In genomic region chr4:155974476-155974749, GRCh38 we compare ENCODE assay signal across 12 cellular contexts. TPM values are rescaled to one million over a fixed set of nuclear protein-coding genes. Genes with fewer than 3 reads are reported as not detected.
DNase-seq lines count a peak whose midpoint lies in the region; ATAC-seq and TF ChIP-seq lines count a peak whose summit lies in the region.
"Had no signal": no experiment of that assay in that cellular context is flagged by ENCODE, and none has a peak within 500 bp of the region (broad histone marks: within the 10 kb centered on the region; RNA-seq: fewer than 3 reads in every experiment).

No MANE protein-coding gene starts in this region.

- no peaks in the 10 kb centered on the region for H3K79me2 ChIP-seq in neural cell (replicated peaks; ENCODE audit: insufficient read depth, low read length)

- H4K20me1 ChIP-seq in neural cell (ENCODE audit: insufficient read depth) = no peaks in the 10 kb centered on the region

- TF ChIP-seq EP300 in neural cell (conservative IDR thresholded peaks at IDR 0.05; ENCODE audit: poor library complexity, severe bottlenecking) = no peak

- TF ChIP-seq CTCF in neural cell (IDR thresholded peaks at IDR 0.05; ENCODE audit: poor library complexity, severe bottlenecking) = no peak

- TF ChIP-seq RAD21 in neural cell (conservative IDR thresholded peaks at IDR 0.05) = no peak

- H2AFZ ChIP-seq in neural cell (ENCODE audit: low read depth, low read length) = no peak overlapping the region

- H3K4me2 ChIP-seq in neural cell (ENCODE audit: low read length) = no peak overlapping the region

- H3K9me3 ChIP-seq in neural cell (ENCODE audit: low read length) = no peaks in the 10 kb centered on the region

- no peaks in the 10 kb centered on the region for H3K27me3 ChIP-seq in neural cell (ENCODE audit: insufficient read depth, low read depth, low read length)
- H3K27me3 ChIP-seq: left lung had no signal

- H3K9me2 ChIP-seq in neural cell (ENCODE audit: insufficient read depth, low read length) = no peaks in the 10 kb centered on the region

- H3K36me3 ChIP-seq in neural cell (ENCODE audit: insufficient read depth, low read length) = no peaks in the 10 kb centered on the region
- H3K36me3 ChIP-seq: left lung had no signal

- H3K9ac ChIP-seq in neural cell (ENCODE audit: low read length) = no peak overlapping the region

- ATAC-seq in GM19025 (IDR thresholded peaks at IDR 0.05; ENCODE audit: low read depth, unreplicated experiment) (peak; percentile 95), HG02571 (IDR thresholded peaks at IDR 0.05; ENCODE audit: unreplicated experiment) (peak; percentile 99), HG03432 (IDR thresholded peaks at IDR 0.05; ENCODE audit: unreplicated experiment) (peak; percentile 98)
- ATAC-seq: left lung had no signal

- H3K4me3 ChIP-seq in neural cell (ENCODE audit: low read length) = no peak overlapping the region
- H3K4me3 ChIP-seq: left lung had no signal

- H3K27ac ChIP-seq in neural cell (ENCODE audit: low read length) = peak overlapping the region; percentile 76
- H3K27ac ChIP-seq: left lung had no signal

- DNase-seq in DMS53 (lab: John Stamatoyannopoulos, UW) = no peak
- DNase-seq in foreskin melanocyte = no peak
- DNase-seq in activated T-cell treated with anti-CD3 and anti-CD28 coated beads, Interleukin-2, amount 50 U/mL, for 48 hours = no peak
- DNase-seq in NCI-H2107 treated with DMSO at 0.1 percent for 48 hours (lab: John Stamatoyannopoulos, UW; ENCODE audit: unreplicated experiment) = no peak
- DNase-seq: activated CD4-positive, alpha-beta T cell treated with anti-CD3 and anti-CD28 coated beads, Interleukin-2, amount 50 U/mL, for 1 hour; amygdala; left lung; NCI-H146 had no signal

- H3F3A ChIP-seq in neural cell (ENCODE audit: insufficient read depth, low read length, poor library complexity, severe bottlenecking) = peaks cover 9% of the 10 kb centered on the region

TF ChIP-seq in neural cell, 6 proteins besides CTCF, POLR2A, EP300 and RAD21:
- TF ChIP-seq MXI1 (conservative IDR thresholded peaks at IDR 0.05; ENCODE audit: poor library complexity, severe bottlenecking) (no peak), SMC3 (conservative IDR thresholded peaks at IDR 0.05; ENCODE audit: poor library complexity) (no peak), EZH2 (IDR thresholded peaks at IDR 0.05; ENCODE audit: borderline replicate concordance, insufficient read depth, low read length, poor library complexity, severe bottlenecking) (no peak), TAF1 (IDR thresholded peaks at IDR 0.05; ENCODE audit: low read depth) (no peak), POLR2AphosphoS5 (IDR thresholded peaks at IDR 0.05) (no peak)
- TF ChIP-seq, protein P1, sequence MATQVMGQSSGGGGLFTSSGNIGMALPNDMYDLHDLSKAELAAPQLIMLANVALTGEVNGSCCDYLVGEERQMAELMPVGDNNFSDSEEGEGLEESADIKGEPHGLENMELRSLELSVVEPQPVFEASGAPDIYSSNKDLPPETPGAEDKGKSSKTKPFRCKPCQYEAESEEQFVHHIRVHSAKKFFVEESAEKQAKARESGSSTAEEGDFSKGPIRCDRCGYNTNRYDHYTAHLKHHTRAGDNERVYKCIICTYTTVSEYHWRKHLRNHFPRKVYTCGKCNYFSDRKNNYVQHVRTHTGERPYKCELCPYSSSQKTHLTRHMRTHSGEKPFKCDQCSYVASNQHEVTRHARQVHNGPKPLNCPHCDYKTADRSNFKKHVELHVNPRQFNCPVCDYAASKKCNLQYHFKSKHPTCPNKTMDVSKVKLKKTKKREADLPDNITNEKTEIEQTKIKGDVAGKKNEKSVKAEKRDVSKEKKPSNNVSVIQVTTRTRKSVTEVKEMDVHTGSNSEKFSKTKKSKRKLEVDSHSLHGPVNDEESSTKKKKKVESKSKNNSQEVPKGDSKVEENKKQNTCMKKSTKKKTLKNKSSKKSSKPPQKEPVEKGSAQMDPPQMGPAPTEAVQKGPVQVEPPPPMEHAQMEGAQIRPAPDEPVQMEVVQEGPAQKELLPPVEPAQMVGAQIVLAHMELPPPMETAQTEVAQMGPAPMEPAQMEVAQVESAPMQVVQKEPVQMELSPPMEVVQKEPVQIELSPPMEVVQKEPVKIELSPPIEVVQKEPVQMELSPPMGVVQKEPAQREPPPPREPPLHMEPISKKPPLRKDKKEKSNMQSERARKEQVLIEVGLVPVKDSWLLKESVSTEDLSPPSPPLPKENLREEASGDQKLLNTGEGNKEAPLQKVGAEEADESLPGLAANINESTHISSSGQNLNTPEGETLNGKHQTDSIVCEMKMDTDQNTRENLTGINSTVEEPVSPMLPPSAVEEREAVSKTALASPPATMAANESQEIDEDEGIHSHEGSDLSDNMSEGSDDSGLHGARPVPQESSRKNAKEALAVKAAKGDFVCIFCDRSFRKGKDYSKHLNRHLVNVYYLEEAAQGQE (IDR thresholded peaks at IDR 0.05; ENCODE audit: borderline replicate concordance) = no peak

RNA-seq across cellular contexts. Expression of gene CTSO, which starts 20.7 kb away (rescaled TPM):
- polyA plus RNA-seq in neural cell = 0.16 and 0.26 TPM in 2 replicates
- polyA minus RNA-seq in neural cell = 0.23 and 0.24 TPM in 2 replicates
